1 cellular context compared by ENCODE assay signal in genomic region chr11:46597155-46597554, GRCh38.
TF ChIP-seq lines count a peak whose summit lies in the region.

No MANE protein-coding gene starts in this region.

TF ChIP-seq in HepG2, 621 proteins besides CTCF, POLR2A, EP300 and RAD21 (continued from another document and continues in another):
- no peak for TF ChIP-seq GABPB1 (CRISPR knock-in tag; IDR thresholded peaks at IDR 0.05)
- no peak for TF ChIP-seq DR1 (CRISPR knock-in tag; IDR thresholded peaks at IDR 0.05)
- no peak for TF ChIP-seq KMT2A (CRISPR knock-in tag; IDR thresholded peaks at IDR 0.05)
- TF ChIP-seq STAG1 (CRISPR knock-in tag; IDR thresholded peaks at IDR 0.05) = no peak
- TF ChIP-seq NCOR1 (IDR thresholded peaks at IDR 0.05; ENCODE audit: borderline replicate concordance, low read length) = peak; percentile 73
- 0 out of 2 replicates have a peak, but pooled peaks have one; percentile 16 for TF ChIP-seq ETV5 (CRISPR knock-in tag; IDR thresholded peaks at IDR 0.05; ENCODE audit: borderline replicate concordance)
- TF ChIP-seq GRHL1 (CRISPR knock-in tag; conservative IDR thresholded peaks at IDR 0.05) = no peak
- peak; percentile 93 for TF ChIP-seq ZNF652 (CRISPR knock-in tag; IDR thresholded peaks at IDR 0.05; ENCODE audit: borderline replicate concordance, low read depth)
- no peak for TF ChIP-seq GLMP (CRISPR knock-in tag; IDR thresholded peaks at IDR 0.05; ENCODE audit: borderline replicate concordance)
- TF ChIP-seq ZNF607 (CRISPR knock-in tag; IDR thresholded peaks at IDR 0.05; ENCODE audit: borderline replicate concordance) = no peak
- TF ChIP-seq CEBPG (CRISPR knock-in tag; IDR thresholded peaks at IDR 0.05) = peak; percentile 33; the same call in 1 of the 2 replicates
- TF ChIP-seq ZNF790 (CRISPR knock-in tag; IDR thresholded peaks at IDR 0.05; ENCODE audit: borderline replicate concordance) = no peak
- TF ChIP-seq FOXJ3 (CRISPR knock-in tag; IDR thresholded peaks at IDR 0.05; ENCODE audit: borderline replicate concordance) = 0 out of 2 replicates have a peak, but pooled peaks have one; percentile 44
- no peak for TF ChIP-seq MTA1 (CRISPR knock-in tag; IDR thresholded peaks at IDR 0.05; ENCODE audit: borderline replicate concordance)
- TF ChIP-seq ZNF792 (CRISPR knock-in tag; IDR thresholded peaks at IDR 0.05) = no peak
- peak; percentile 59; the same call in 1 of the 2 replicates for TF ChIP-seq ZNF644 (CRISPR knock-in tag; IDR thresholded peaks at IDR 0.05; ENCODE audit: low read depth)
- TF ChIP-seq MEIS1 (CRISPR knock-in tag; IDR thresholded peaks at IDR 0.05; ENCODE audit: borderline replicate concordance) = peak; percentile 97
- TF ChIP-seq NR2F2 (IDR thresholded peaks at IDR 0.05; ENCODE audit: borderline replicate concordance, low read depth) = no peak
- no peak for TF ChIP-seq MAZ (IDR thresholded peaks at IDR 0.05; ENCODE audit: borderline replicate concordance, low read depth, low read length)
- no peak for TF ChIP-seq MAZ (CRISPR knock-in tag; IDR thresholded peaks at IDR 0.05; ENCODE audit: low read depth)
- TF ChIP-seq CBX5 (CRISPR knock-in tag; IDR thresholded peaks at IDR 0.05; ENCODE audit: borderline replicate concordance) = no peak
- TF ChIP-seq MLXIP (CRISPR knock-in tag; IDR thresholded peaks at IDR 0.05; ENCODE audit: borderline replicate concordance) = no peak
- no peak for TF ChIP-seq TP53 (CRISPR knock-in tag; conservative IDR thresholded peaks at IDR 0.05)
- no peak for TF ChIP-seq ZNF567 (CRISPR knock-in tag; IDR thresholded peaks at IDR 0.05; ENCODE audit: borderline replicate concordance)
- no peak for TF ChIP-seq ZNF724P (CRISPR knock-in tag; IDR thresholded peaks at IDR 0.05; ENCODE audit: borderline replicate concordance)
- TF ChIP-seq MYNN (CRISPR knock-in tag; IDR thresholded peaks at IDR 0.05; ENCODE audit: low read depth) = no peak
- no peak for TF ChIP-seq RFX3 (CRISPR knock-in tag; IDR thresholded peaks at IDR 0.05)
- no peak for TF ChIP-seq ZNF737 (CRISPR knock-in tag; IDR thresholded peaks at IDR 0.05; ENCODE audit: borderline replicate concordance)
- TF ChIP-seq ARHGAP35 (CRISPR knock-in tag; IDR thresholded peaks at IDR 0.05; ENCODE audit: borderline replicate concordance) = no peak
- no peak for TF ChIP-seq ESRRA (CRISPR knock-in tag; IDR thresholded peaks at IDR 0.05; ENCODE audit: low read depth)
- TF ChIP-seq AGO2 (optimal IDR thresholded peaks at IDR 0.05; ENCODE audit: low read depth, low read length) = no peak
- no peak for TF ChIP-seq ZNF121 (CRISPR knock-in tag; IDR thresholded peaks at IDR 0.05)
- TF ChIP-seq ELK4 (CRISPR knock-in tag; IDR thresholded peaks at IDR 0.05; ENCODE audit: borderline replicate concordance) = no peak
- no peak for TF ChIP-seq MLLT10 (CRISPR knock-in tag; IDR thresholded peaks at IDR 0.05)
- peak; percentile 71; the same call in 1 of the 2 replicates for TF ChIP-seq ZMYM3 (CRISPR knock-in tag; IDR thresholded peaks at IDR 0.05)
- no peak for TF ChIP-seq SOX6 (IDR thresholded peaks at IDR 0.05)
- TF ChIP-seq SOX6 (CRISPR knock-in tag; IDR thresholded peaks at IDR 0.05) = peak; percentile 70
- no peak for TF ChIP-seq ZKSCAN8 (CRISPR knock-in tag; IDR thresholded peaks at IDR 0.05; ENCODE audit: borderline replicate concordance)
- TF ChIP-seq HNF1B (CRISPR knock-in tag; IDR thresholded peaks at IDR 0.05) = peak; percentile 50; the same call in 1 of the 2 replicates
- no peak for TF ChIP-seq NONO (IDR thresholded peaks at IDR 0.05)
- no peak for TF ChIP-seq NONO (CRISPR knock-in tag; conservative IDR thresholded peaks at IDR 0.05)
- no peak for TF ChIP-seq SNAPC4 (CRISPR knock-in tag; IDR thresholded peaks at IDR 0.05)
- TF ChIP-seq LCORL (IDR thresholded peaks at IDR 0.05) = no peak
- peak; percentile 87 for TF ChIP-seq LCORL (CRISPR knock-in tag; IDR thresholded peaks at IDR 0.05)
- TF ChIP-seq ZNF784 (CRISPR knock-in tag; IDR thresholded peaks at IDR 0.05; ENCODE audit: borderline replicate concordance) = no peak
- TF ChIP-seq NFE2L2 (IDR thresholded peaks at IDR 0.05; ENCODE audit: low read length) = no peak
- no peak for TF ChIP-seq ZNF30 (CRISPR knock-in tag; IDR thresholded peaks at IDR 0.05)
- TF ChIP-seq ZFX (CRISPR knock-in tag; IDR thresholded peaks at IDR 0.05; ENCODE audit: low read depth) = no peak
- TF ChIP-seq ZNF879 (CRISPR knock-in tag; IDR thresholded peaks at IDR 0.05) = no peak
- peak; percentile 52; the same call in 1 of the 2 replicates for TF ChIP-seq ZMYM2 (CRISPR knock-in tag; IDR thresholded peaks at IDR 0.05)
- TF ChIP-seq GMEB1 (CRISPR knock-in tag; IDR thresholded peaks at IDR 0.05; ENCODE audit: borderline replicate concordance) = no peak
- no peak for TF ChIP-seq RBFOX2 (IDR thresholded peaks at IDR 0.05; ENCODE audit: low read depth, low read length)
- TF ChIP-seq ZNF598 (CRISPR knock-in tag; IDR thresholded peaks at IDR 0.05; ENCODE audit: borderline replicate concordance) = no peak
- no peak for TF ChIP-seq CBFB (CRISPR knock-in tag; IDR thresholded peaks at IDR 0.05)
- no peak for TF ChIP-seq ZNF17 (CRISPR knock-in tag; IDR thresholded peaks at IDR 0.05)
